Comparison of ENCODE assay signal across 26 cellular contexts in genomic region chr10:83657487-83657886, GRCh38.
"Had no signal": no experiment of that assay in that cellular context is flagged by ENCODE, and none has a peak within 500 bp of the region (broad histone marks: within the 10 kb centered on the region; RNA-seq: fewer than 3 reads in every experiment).

No MANE protein-coding gene starts in this region.

- H3K4me2 ChIP-seq: smooth muscle cell had no signal

- H3K27ac Mint-ChIP-seq: immature natural killer cell; memory B cell; naive thymus-derived CD8-positive, alpha-beta T cell; nephron had no signal

- H3K4me1 ChIP-seq: heart left ventricle, left ventricle myocardium inferior, parathyroid adenoma, psoas muscle, right atrium auricular region, right lobe of liver, suprapubic skin, tibial artery, uterus had no signal

- H2AFZ ChIP-seq: parathyroid adenoma had no signal

- H3K4me3 Mint-ChIP-seq: immature natural killer cell; memory B cell; naive thymus-derived CD8-positive, alpha-beta T cell; nephron; neural crest cell had no signal

- H3K4me1 Mint-ChIP-seq: immature natural killer cell; memory B cell; naive thymus-derived CD8-positive, alpha-beta T cell; nephron; neural crest cell had no signal

- ATAC-seq: heart left ventricle; mucosa of descending colon; naive thymus-derived CD8-positive, alpha-beta T cell; psoas muscle had no signal

- H3K27ac ChIP-seq: heart left ventricle, left ventricle myocardium inferior, neutrophil, parathyroid adenoma, psoas muscle, right atrium auricular region, right lobe of liver, suprapubic skin, thoracic aorta, tibial artery, uterus had no signal

- H3K4me3 ChIP-seq: heart left ventricle, left ventricle myocardium inferior, mucosa of descending colon, psoas muscle, right atrium auricular region, right lobe of liver, smooth muscle cell, suprapubic skin, thoracic aorta, tibial artery, uterus had no signal

- H3K36me3 ChIP-seq: heart left ventricle, left ventricle myocardium inferior, neutrophil, right atrium auricular region, right lobe of liver, suprapubic skin, thoracic aorta, tibial artery, uterus had no signal

- H3K27me3 Mint-ChIP-seq: memory B cell; naive thymus-derived CD8-positive, alpha-beta T cell had no signal

- DNase-seq: glutamatergic neuron; hypothalamus; immature natural killer cell; left ventricle myocardium inferior; midbrain; naive thymus-derived CD8-positive, alpha-beta T cell; occipital lobe; right lobe of liver; stimulated activated CD4-positive, alpha-beta T cell treated with anti-CD3 and anti-CD28 coated beads, Interleukin-1b, Interleukin-23, amount 100 ng/mL, for 48 hours; stimulated activated CD4-positive, alpha-beta T cell treated with anti-CD3 and anti-CD28 coated beads, Interleukin-2, amount 100 ng/mL, for 48 hours; stimulated activated naive CD4-positive, alpha-beta T cell; tibial artery; trophoblast cell; uterus had no signal

- H3K9me3 ChIP-seq: mucosa of descending colon, neutrophil, psoas muscle, right lobe of liver, suprapubic skin, thoracic aorta, tibial artery, uterus had no signal

- H3K27me3 ChIP-seq: heart left ventricle, neutrophil, right atrium auricular region, right lobe of liver, suprapubic skin, tibial artery, uterus had no signal

- H3K9ac ChIP-seq: parathyroid adenoma had no signal
